16 cellular contexts compared by ENCODE assay signal in the genomic region with DNA sequence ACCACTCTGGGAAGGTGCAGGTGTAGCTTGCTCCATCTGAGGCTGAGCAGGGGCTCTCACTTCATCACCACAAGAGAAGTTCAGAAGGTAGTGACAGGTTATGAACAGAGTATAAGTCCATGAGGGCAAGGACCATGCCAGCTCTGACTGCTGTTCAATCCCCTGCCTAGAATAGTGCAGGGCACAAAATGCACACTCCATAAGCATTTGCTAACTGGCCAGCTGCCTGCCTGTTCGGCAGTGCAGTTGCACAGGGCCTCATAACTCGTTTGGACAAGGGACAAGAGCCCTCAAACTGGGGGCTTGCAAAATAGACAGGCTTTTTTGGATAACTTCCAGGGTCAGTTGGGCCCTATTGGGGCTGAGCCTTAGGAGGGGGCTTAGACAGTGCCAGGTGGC. TPM values are rescaled to one million over a fixed set of nuclear protein-coding genes. Genes with fewer than 3 reads are reported as not detected.
A peak's percentile ranks its signal among the peaks of the same experiment; 100 is the strongest.
DNase-seq lines count a peak whose midpoint lies in the region; ATAC-seq and TF ChIP-seq lines count a peak whose summit lies in the region.
"Had no signal": no experiment of that assay in that cellular context is flagged by ENCODE, and none has a peak within 500 bp of the region (broad histone marks: within the 10 kb centered on the region; RNA-seq: fewer than 3 reads in every experiment).

No MANE protein-coding gene starts in this region.

- peaks cover 1% of the 10 kb centered on the region for H4K20me1 ChIP-seq in fibroblast of lung (ENCODE audit: control insufficient read depth, extremely low read depth, insufficient read depth, low read length)

- DNase-seq in heart right ventricle: no peak
- no peak for DNase-seq in Right ventricle myocardium superior
- DNase-seq in fibroblast of lung (ENCODE audit: low read depth in 2 of 2): no peak
- no peak for DNase-seq in sigmoid colon
- DNase-seq in vagina (ENCODE audit: extremely low spot score in 2 of 2): no peak
- DNase-seq in NCI-H2081 (lab: John Stamatoyannopoulos, UW): no peak
- DNase-seq in NCI-H510A (lab: John Stamatoyannopoulos, UW): no peak
- DNase-seq: activated CD8-positive, alpha-beta memory T cell treated with anti-CD3 and anti-CD28 coated beads, Interleukin-2, amount 10 ng/mL, durations not matched to agents 7 days and 5 days; KG1; naive thymus-derived CD4-positive, alpha-beta T cell; NCI-H187; NCI-H82; retina; trophoblast cell had no signal

- no peak overlapping the region for H2AFZ ChIP-seq in fibroblast of lung (ENCODE audit: low read length)

- H3K27ac ChIP-seq in heart right ventricle: peak overlapping the region; percentile 53 to 90 (median 80)
- H3K27ac ChIP-seq in fibroblast of lung (ENCODE audit: insufficient read depth, low read length): peak overlapping the region; percentile 82
- peak overlapping the region; percentile 28 to 95 (median 65) for H3K27ac ChIP-seq in sigmoid colon
- H3K27ac ChIP-seq in vagina: peak overlapping the region; percentile 94

- no peak for TF ChIP-seq EP300 in sigmoid colon (IDR thresholded peaks at IDR 0.05)

- peaks cover 0 to 97% (median 24%) of the 10 kb centered on the region in 9 donors for H3K36me3 ChIP-seq in heart right ventricle
- H3K36me3 ChIP-seq in fibroblast of lung (ENCODE audit: control insufficient read depth, insufficient read depth, low read length): peaks cover 57% of the 10 kb centered on the region
- H3K36me3 ChIP-seq in sigmoid colon: peaks cover 11 to 90% (median 47%) of the 10 kb centered on the region in 4 donors
- peaks cover 0 to 81% of the 10 kb centered on the region in 2 donors for H3K36me3 ChIP-seq in vagina

- H3K27me3 ChIP-seq in heart right ventricle: no peaks in the 10 kb centered on the region
- no peaks in the 10 kb centered on the region for H3K27me3 ChIP-seq in fibroblast of lung (ENCODE audit: control insufficient read depth, insufficient read depth, low read length)
- H3K27me3 ChIP-seq in sigmoid colon: no peaks in the 10 kb centered on the region
- H3K27me3 ChIP-seq in vagina: no peaks in the 10 kb centered on the region

- TF ChIP-seq CTCF in heart right ventricle (IDR thresholded peaks at IDR 0.05) (no peak), fibroblast of lung (conservative IDR thresholded peaks at IDR 0.05 in 1 of 2, IDR thresholded peaks at IDR 0.05 in 1 of 2; ENCODE audit: low read depth in 1 of 2, low read length in 2 of 2) (no peak), sigmoid colon (IDR thresholded peaks at IDR 0.05) (no peak), vagina (IDR thresholded peaks at IDR 0.05) (no peak)

- 18 to 29% methylated on average over 2 of the region's 2 CpGs for WGBS in heart right ventricle, 2 donors
- WGBS in sigmoid colon, 2 donors: 55 to 57% methylated on average over 2 of the region's 2 CpGs

- H3K79me2 ChIP-seq in fibroblast of lung (ENCODE audit: control insufficient read depth, insufficient read depth, low read length): peaks cover 31% of the 10 kb centered on the region

- no peak for TF ChIP-seq POLR2A in sigmoid colon (IDR thresholded peaks at IDR 0.05)
- no peak for TF ChIP-seq POLR2A in vagina (IDR thresholded peaks at IDR 0.05)

- no peak overlapping the region for H3K4me2 ChIP-seq in fibroblast of lung (ENCODE audit: extremely low read depth, insufficient read depth, low read length)

- H3K9me3 ChIP-seq in heart right ventricle: no peaks in the 10 kb centered on the region
- H3K9me3 ChIP-seq in fibroblast of lung (ENCODE audit: control insufficient read depth, insufficient read depth, low read depth, low read length): no peaks in the 10 kb centered on the region
- no peaks in the 10 kb centered on the region for H3K9me3 ChIP-seq in sigmoid colon
- H3K9me3 ChIP-seq in vagina: no peaks in the 10 kb centered on the region

- intact Hi-C loops in heart right ventricle (cut with DNase I): loop anchor here in 2 of 10 donors (2.0 to 10.0 kb wide), 3 partner anchors 17 to 849 kb away; no protein-coding TSS in a partner anchor
- intact Hi-C loops in Right ventricle myocardium superior (cut with DNase I): no loop called here
- intact Hi-C loops in sigmoid colon (cut with DNase I): no loop called here
- intact Hi-C loops in vagina (cut with DNase I): no loop called here

- peak in 5 of 8 donors; percentile 1 to 5 (median 3) for ATAC-seq in heart right ventricle
- ATAC-seq in Right ventricle myocardium superior (ENCODE audit: poor library complexity): no peak
- no peak for ATAC-seq in GM19351 (IDR thresholded peaks at IDR 0.05; ENCODE audit: unreplicated experiment)
- ATAC-seq: activated CD8-positive, alpha-beta memory T cell treated with anti-CD3 and anti-CD28 coated beads, Interleukin-2, amount 10 ng/mL, durations not matched to agents 7 days and 5 days; activated naive CD4-positive, alpha-beta T cell treated with anti-CD3 and anti-CD28 coated beads, Interleukin-2, amount 50 U/mL, for 72 hours; naive thymus-derived CD4-positive, alpha-beta T cell had no signal

- H3K4me3 ChIP-seq in heart right ventricle (no peak overlapping the region), fibroblast of lung (replicated peaks in 1 of 4; ENCODE audit: control extremely low read depth in 1 of 4, insufficient read depth in 1 of 4, low read depth in 3 of 4, low read length in 4 of 4) (no peak overlapping the region), sigmoid colon (no peak overlapping the region), vagina (no peak overlapping the region)

- peaks cover 28 to 90% (median 74%) of the 10 kb centered on the region in 9 donors for H3K4me1 ChIP-seq in heart right ventricle
- H3K4me1 ChIP-seq in fibroblast of lung (ENCODE audit: control insufficient read depth, extremely low read depth, insufficient read depth, low read length): peaks cover 68% of the 10 kb centered on the region
- peaks cover 0 to 76% (median 65%) of the 10 kb centered on the region in 4 donors for H3K4me1 ChIP-seq in sigmoid colon
- peaks cover 63% of the 10 kb centered on the region for H3K4me1 ChIP-seq in vagina

- H3K9ac ChIP-seq in fibroblast of lung (ENCODE audit: insufficient read depth, low read length): peak overlapping the region; percentile 10

RNA-seq across cellular contexts. Expression of gene SPARC, which starts 21.1 kb away (rescaled TPM):
- total RNA-seq in heart right ventricle (1,000 to 10,000 TPM in 1 of 10 donors, 100 to 1,000 TPM in 9; 261 to 1,135 (median 456) TPM), Right ventricle myocardium superior (435 TPM), fibroblast of lung (408 and 448 TPM in 2 replicates), sigmoid colon (100 to 1,000 TPM; 168 to 821 (median 339) TPM), vagina (273 TPM)
- polyA plus RNA-seq in heart right ventricle (100 to 1,000 TPM; 144 to 924 TPM), fibroblast of lung (3,177 and 6,513 TPM in 2 replicates), sigmoid colon (100 to 1,000 TPM in 1 of 3 donors, 10 to 100 TPM in 2; 47.6 to 272 (median 70.9) TPM)
- 2,724 and 6,217 TPM in 2 replicates for polyA plus RNA-seq in fibroblast of lung (2012)
- polyA minus RNA-seq in fibroblast of lung (ENCODE audit: low replicate concordance): 2,926 and 5,651 TPM in 2 replicates

Comparison
In these comparisons a context has a peak if more than half of its experiments do, and no peak if none do; other contexts are left out.
1. ATAC-seq: peak in heart right ventricle (5 of 8); none in Right ventricle myocardium superior (single experiment) and GM19351 (single experiment).
2. Peak in every context shown above with its lines, with median percentiles within 50 percentile points of each other: H3K27ac ChIP-seq.